In the genomic region with DNA sequence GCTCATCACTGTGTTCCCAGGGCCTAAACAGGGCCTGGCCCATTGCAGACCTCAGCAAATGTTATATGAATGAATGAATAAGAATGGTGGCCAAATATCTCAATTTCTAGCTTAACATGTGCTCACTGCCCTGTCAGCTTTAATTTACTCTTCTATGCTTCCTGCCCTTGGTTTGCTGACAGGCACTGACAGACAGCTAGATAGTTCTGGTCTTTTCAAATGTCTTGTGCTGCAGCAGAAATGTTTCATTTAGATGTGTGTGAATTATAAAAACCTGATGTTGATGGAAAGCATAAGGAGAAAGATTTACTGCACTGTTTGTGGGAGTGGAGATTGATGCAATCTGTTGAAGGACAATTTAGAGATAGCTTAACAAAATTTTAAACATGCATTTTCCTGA, we compare ENCODE assay signal across 2 cellular contexts.
TF ChIP-seq lines count a peak whose summit lies in the region.

No MANE protein-coding gene starts in this region.

TF ChIP-seq in HEK293, 187 proteins besides CTCF, POLR2A, EP300 and RAD21:
- TF ChIP-seq ZNF335 (tag by site-specific recombination; conservative IDR thresholded peaks at IDR 0.05), result peak; percentile 46
- no peak for TF ChIP-seq GLIS2 (tag by site-specific recombination; IDR thresholded peaks at IDR 0.05)
- no peak for TF ChIP-seq ZNF266 (tag by site-specific recombination; IDR thresholded peaks at IDR 0.05; ENCODE audit: low read depth)

TF ChIP-seq in H1, 55 proteins besides CTCF, POLR2A, EP300 and RAD21 (continued from another document):
- TF ChIP-seq POLR2AphosphoS5 (IDR thresholded peaks at IDR 0.05; ENCODE audit: low read depth, low read length) (no peak), RBBP5 (IDR thresholded peaks at IDR 0.05; ENCODE audit: borderline replicate concordance, low read depth, low read length) (no peak), CBX5 (IDR thresholded peaks at IDR 0.05; ENCODE audit: low read depth, low read length) (no peak), TAF7 (optimal IDR thresholded peaks at IDR 0.05; ENCODE audit: borderline replicate concordance, low read depth, low read length) (no peak)
